In genomic region chr2:148876589-148877402, GRCh38 we compare ENCODE assay signal across 8 cellular contexts. TPM values are rescaled to one million over a fixed set of nuclear protein-coding genes. Genes with fewer than 3 reads are reported as not detected.
DNase-seq lines count a peak whose midpoint lies in the region; ATAC-seq, FAIRE-seq and TF ChIP-seq lines count a peak whose summit lies in the region.

No MANE protein-coding gene starts in this region.

- ATAC-seq in pancreas (peak; percentile 53 to 73 (median 56)), HG03025 (IDR thresholded peaks at IDR 0.05; ENCODE audit: low FRiP score, unreplicated experiment) (no peak)

- FAIRE-seq in pancreas (lab: Jason Lieb, UNC) (no peak), RCC 7860 (lab: Jason Lieb, UNC) (no peak)

- H3K4me3 ChIP-seq in esophagus muscularis mucosa (peak overlapping the region; percentile 57 to 69 (median 62)), pancreas (peak overlapping the region in 1 of 4 donors; percentile 58)

- H3K9me3 ChIP-seq in esophagus muscularis mucosa (peaks cover 0 to 6% (median 3%) of the 10 kb centered on the region in 4 donors), pancreas (no peaks in the 10 kb centered on the region)

- intact Hi-C loops in esophagus muscularis mucosa (cut with DNase I) (no loop called here), pancreas (cut with DNase I) (no loop called here)

- H3K27ac ChIP-seq in esophagus muscularis mucosa (replicated peaks in 1 of 4) (no peak overlapping the region), pancreas (no peak overlapping the region)

- H3K27me3 ChIP-seq in esophagus muscularis mucosa (peaks cover 0 to 42% (median 18%) of the 10 kb centered on the region in 4 donors), pancreas (peaks cover 0 to 9% (median 0%) of the 10 kb centered on the region in 4 donors)

- no peak for TF ChIP-seq EP300 in esophagus muscularis mucosa (IDR thresholded peaks at IDR 0.05)

- H3K4me1 ChIP-seq in esophagus muscularis mucosa = peaks cover 21 to 32% (median 29%) of the 10 kb centered on the region in 4 donors
- peaks cover 7 to 14% (median 12%) of the 10 kb centered on the region in 3 donors for H3K4me1 ChIP-seq in pancreas

- 51% methylated on average over 11 of the region's 34 CpGs for WGBS in esophagus muscularis mucosa
- WGBS in pancreas, 2 donors = 8% methylated on average over 34 of the region's 34 CpGs

- in situ Hi-C loops in GM13976 (cut with MboI; ENCODE audit: low sequenced_read_pairs, unreplicated experiment) (no loop called here), KBM-7 (cut with MboI; ENCODE audit: low pct_unique_long_range_greater_than_20kb, low sequenced_read_pairs) (no loop called here)

- DNase-seq in GM13976 (ENCODE audit: low spot score) = peak; percentile 72
- peak; percentile 60 for DNase-seq in NCI-H2029 treated with DMSO at 0.1 percent for 48 hours (lab: John Stamatoyannopoulos, UW)
- peak; percentile 75 for DNase-seq in activated CD8-positive, alpha-beta memory T cell treated with anti-CD3 and anti-CD28 coated beads for 24 hours
- DNase-seq in esophagus muscularis mucosa (ENCODE audit: extremely low spot score) = no peak
- DNase-seq in pancreas = peak; percentile 22 to 72 (median 48)
- no peak for DNase-seq in KBM-7
- no peak for DNase-seq in RCC 7860 (ENCODE audit: low spot score)

- TF ChIP-seq CTCF in GM13976 (IDR thresholded peaks at IDR 0.05; ENCODE audit: borderline replicate concordance, control extremely low read depth, extremely low read depth, insufficient read depth, missing control alignments) (no peak), esophagus muscularis mucosa (IDR thresholded peaks at IDR 0.05) (no peak), pancreas (IDR thresholded peaks at IDR 0.05) (no peak)

- no peak for TF ChIP-seq POLR2A in esophagus muscularis mucosa (IDR thresholded peaks at IDR 0.05; ENCODE audit: low read depth)

- H3K36me3 ChIP-seq in esophagus muscularis mucosa (no peaks in the 10 kb centered on the region), pancreas (no peaks in the 10 kb centered on the region)

RNA-seq across cellular contexts. Expression of gene KIF5C, which starts 1.8 kb away (rescaled TPM):
- total RNA-seq in esophagus muscularis mucosa = 1 to 10 TPM; 2.9 to 4.6 (median 3.2) TPM
- total RNA-seq in pancreas = 1 to 10 TPM in 4 of 6 donors, under 1 TPM in 2; 0.88 to 5.7 (median 2.8) TPM
- 10 to 100 TPM in 1 of 2 donors, 1 to 10 TPM in 1; 2.0 to 10.2 TPM for polyA plus RNA-seq in pancreas

Comparison
In these comparisons a context has a peak if more than half of its experiments do, and no peak if none do; other contexts are left out.
1. DNase-seq: peak in GM13976 (single experiment), NCI-H2029 treated with DMSO at 0.1 percent for 48 hours (single experiment), activated CD8-positive, alpha-beta memory T cell treated with anti-CD3 and anti-CD28 coated beads for 24 hours (single experiment) and pancreas (6 of 6); none in esophagus muscularis mucosa (single experiment), KBM-7 (single experiment) and RCC 7860 (single experiment).